ENCODE assay signal across 13 cellular contexts in the genomic region with DNA sequence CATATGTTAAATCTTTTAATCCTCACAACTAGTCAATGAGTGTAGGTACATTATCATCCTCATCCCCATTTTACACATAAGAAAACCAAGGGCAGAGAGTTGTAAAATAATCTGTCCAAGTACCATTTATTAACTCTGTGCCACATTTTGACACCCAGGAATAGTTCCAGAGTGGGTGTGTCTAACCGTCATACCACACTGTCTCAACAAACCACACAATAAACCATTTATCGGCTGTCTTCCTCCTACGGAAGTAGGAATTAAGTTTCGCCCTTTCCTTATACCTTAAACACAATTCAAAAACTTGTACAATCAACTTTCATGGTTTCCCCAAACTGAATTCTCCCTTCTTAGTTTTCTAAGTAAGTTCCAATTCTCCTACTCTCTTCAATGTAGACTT. TPM values are rescaled to one million over a fixed set of nuclear protein-coding genes. Genes with fewer than 3 reads are reported as not detected.
DNase-seq lines count a peak whose midpoint lies in the region; ATAC-seq and TF ChIP-seq lines count a peak whose summit lies in the region.
"Had no signal": no experiment of that assay in that cellular context is flagged by ENCODE, and none has a peak within 500 bp of the region (broad histone marks: within the 10 kb centered on the region; RNA-seq: fewer than 3 reads in every experiment).

No MANE protein-coding gene starts in this region.

- POLR2A ChIA-PET in WTC11 (lab: Charles Lee), result no interaction called here

- H3K27me3 Mint-ChIP-seq in WTC11 (ENCODE audit: low read depth), result no peaks in the 10 kb centered on the region
- H3K27me3 Mint-ChIP-seq: CD4-positive, CD25-positive, alpha-beta regulatory T cell; CD8-positive, alpha-beta memory T cell had no signal

- H3K4me3 Mint-ChIP-seq in WTC11, result no peak overlapping the region
- H3K4me3 Mint-ChIP-seq: CD4-positive, CD25-positive, alpha-beta regulatory T cell; CD8-positive, alpha-beta memory T cell had no signal

- TF ChIP-seq CTCF in WTC11 (IDR thresholded peaks at IDR 0.05), result no peak

- H3K4me1 Mint-ChIP-seq in WTC11, result peaks cover 14% of the 10 kb centered on the region

- H3K36me3 Mint-ChIP-seq in WTC11, result peaks cover 2% of the 10 kb centered on the region

- ATAC-seq in WTC11, result no peak

- no peak overlapping the region for H3K27ac Mint-ChIP-seq in WTC11
- H3K27ac Mint-ChIP-seq: CD4-positive, CD25-positive, alpha-beta regulatory T cell had no signal

- peak; percentile 15 for DNase-seq in MV-4-11 (lab: John Stamatoyannopoulos, UW)
- DNase-seq in WTC11 (ENCODE audit: low spot score), result no peak
- DNase-seq in myocyte (ENCODE audit: low read depth), result peak; percentile 11
- no peak for DNase-seq in nucleus accumbens (lab: John Stamatoyannopoulos, UW)
- DNase-seq in NOMO-1 (lab: John Stamatoyannopoulos, UW; ENCODE audit: unreplicated experiment in 2 of 2), result no peak
- DNase-seq in NCI-H748 (lab: John Stamatoyannopoulos, UW; ENCODE audit: unreplicated experiment), result no peak
- DNase-seq: ACHN; BE2C; C1 segment of cervical spinal cord; CD4-positive, CD25-positive, alpha-beta regulatory T cell; CD8-positive, alpha-beta memory T cell; COR-L47; GM23248 had no signal

- CTCF ChIA-PET in WTC11 (lab: Charles Lee), result interaction anchor here (1.3 kb wide), 1 partner anchor 11 kb away, joined by 4 read pairs; the partner anchor contains the start of gene AP3B1

- H3K9me3 Mint-ChIP-seq in WTC11, result peaks cover 7% of the 10 kb centered on the region; the same call in 1 of the 2 replicates
- H3K9me3 Mint-ChIP-seq: CD8-positive, alpha-beta memory T cell had no signal

TF ChIP-seq in WTC11, 78 proteins besides CTCF, POLR2A, EP300 and RAD21:
- TF ChIP-seq MXD4 (CRISPR knock-in tag; IDR thresholded peaks at IDR 0.05; ENCODE audit: borderline replicate concordance) (no peak), ZNF317 (CRISPR knock-in tag; IDR thresholded peaks at IDR 0.05; ENCODE audit: borderline replicate concordance, low read depth) (peak; percentile 45; the same call in 1 of the 2 replicates)

RNA-seq across cellular contexts. Expression of gene AP3B1, which starts 11.4 kb away (rescaled TPM):
- total RNA-seq in WTC11 (2021) (42.8 to 50.3 TPM (median 46.3 TPM) in 3 replicates), myocyte (47.4 and 50.0 TPM in 2 replicates)
- 32.1 TPM for polyA plus RNA-seq in myocyte (2012)

Comparison
In these comparisons a context has a peak if more than half of its experiments do, and no peak if none do; other contexts are left out.
1. DNase-seq: peak in MV-4-11 (single experiment) and myocyte (single experiment); none in WTC11 (single experiment), nucleus accumbens (0 of 56), NOMO-1 (0 of 2) and NCI-H748 (single experiment).